ENCODE assay signal across 19 cellular contexts in the genomic region with DNA sequence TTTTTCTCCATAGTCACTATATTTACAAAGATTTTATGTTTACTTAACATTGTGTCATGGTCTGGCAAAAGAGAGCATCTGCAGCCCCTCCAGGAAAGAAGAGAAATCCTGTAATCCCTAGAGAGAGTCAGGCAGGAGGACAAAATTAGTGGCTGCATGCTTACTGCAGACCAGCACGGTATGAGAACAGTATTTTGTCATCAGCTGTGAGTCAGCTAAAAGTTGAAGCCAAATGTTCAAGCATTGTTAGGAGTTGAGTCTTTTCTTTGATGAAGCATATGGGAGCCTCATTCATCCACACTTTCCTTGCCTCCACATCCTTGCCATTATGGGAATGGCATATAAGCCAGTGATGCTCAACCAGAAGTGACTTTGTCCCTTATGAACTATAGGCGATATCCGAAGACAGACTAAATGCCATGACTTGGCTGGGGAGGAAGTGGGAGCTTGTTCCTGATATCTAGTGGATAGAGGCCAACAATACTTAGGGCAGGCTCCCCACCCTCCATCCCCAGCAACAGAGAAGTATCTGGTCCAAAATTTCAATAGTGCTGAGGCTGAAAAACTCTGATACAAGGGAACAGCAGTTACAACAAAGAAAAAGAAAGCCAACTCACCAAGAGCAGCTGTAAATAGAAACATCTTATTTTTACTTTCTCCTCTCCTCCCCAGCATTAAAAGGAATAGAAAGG.
A peak's percentile ranks its signal among the peaks of the same experiment; 100 is the strongest.
DNase-seq lines count a peak whose midpoint lies in the region; ATAC-seq and TF ChIP-seq lines count a peak whose summit lies in the region.
"Had no signal": no experiment of that assay in that cellular context is flagged by ENCODE, and none has a peak within 500 bp of the region (broad histone marks: within the 10 kb centered on the region; RNA-seq: fewer than 3 reads in every experiment).

No MANE protein-coding gene starts in this region.

- H3K4me3 ChIP-seq in adipocyte (ENCODE audit: low read length) = no peak overlapping the region
- H3K4me3 ChIP-seq: esophagus muscularis mucosa, lung, prostate gland, vagina had no signal

- DNase-seq in GM04504 (ENCODE audit: low read depth) (peak; percentile 5), adipocyte (ENCODE audit: low read depth) (peak; percentile 43), foreskin keratinocyte (peak; percentile 32 to 68), omental fat pad (ENCODE audit: low spot score) (no peak), globus pallidus (ENCODE audit: low spot score) (no peak), mesenteric fat pad (ENCODE audit: low spot score) (no peak), iPS-NIHi11 (ENCODE audit: low spot score) (no peak)
- DNase-seq: amniotic stem cell, BE2C, Karpas-422, natural killer cell, NCI-H146, NCI-H524 treated with DMSO at 0.1 percent for 48 hours had no signal

- H3K4me1 ChIP-seq in adipocyte (ENCODE audit: control insufficient read depth, insufficient read depth, low read length) (peaks cover 16% of the 10 kb centered on the region), foreskin keratinocyte (no peaks in the 10 kb centered on the region)
- H3K4me1 ChIP-seq: BE2C, esophagus muscularis mucosa, prostate gland had no signal

- H3K27me3 ChIP-seq in adipocyte (replicated peaks; ENCODE audit: control insufficient read depth, insufficient read depth, low read length) (no peaks in the 10 kb centered on the region), foreskin keratinocyte (no peaks in the 10 kb centered on the region)
- H3K27me3 ChIP-seq: BE2C, esophagus muscularis mucosa, vagina had no signal

- TF ChIP-seq CTCF in foreskin keratinocyte (conservative IDR thresholded peaks at IDR 0.05) (no peak), omental fat pad (IDR thresholded peaks at IDR 0.05) (no peak)

- no peak overlapping the region for H3K27ac ChIP-seq in foreskin keratinocyte
- H3K27ac ChIP-seq: esophagus muscularis mucosa, HL-60, prostate gland, vagina had no signal

- ATAC-seq in foreskin keratinocyte (peak; percentile 89), omental fat pad (ENCODE audit: low FRiP score) (peak; percentile 80), GM21576 (IDR thresholded peaks at IDR 0.05; ENCODE audit: unreplicated experiment) (no peak)
- ATAC-seq: natural killer cell had no signal

- H3K9me3 ChIP-seq in adipocyte (ENCODE audit: control insufficient read depth, low read length) = peaks cover 7% of the 10 kb centered on the region
- H3K9me3 ChIP-seq: BE2C, esophagus muscularis mucosa, prostate gland, vagina had no signal

- H3K36me3 ChIP-seq in adipocyte (ENCODE audit: control insufficient read depth, insufficient read depth, low read length, severe bottlenecking) = no peaks in the 10 kb centered on the region
- H3K36me3 ChIP-seq: BE2C, esophagus muscularis mucosa, prostate gland, vagina had no signal

- peak overlapping the region; percentile 7 for H3K9ac ChIP-seq in adipocyte (ENCODE audit: low read length)

Comparison
In these comparisons a context has a peak if more than half of its experiments do, and no peak if none do; other contexts are left out.
1. DNase-seq: peak in GM04504 (single experiment), adipocyte (single experiment) and foreskin keratinocyte (2 of 2); none in omental fat pad (single experiment), globus pallidus (single experiment), mesenteric fat pad (single experiment) and iPS-NIHi11 (single experiment).